In the genomic region with DNA sequence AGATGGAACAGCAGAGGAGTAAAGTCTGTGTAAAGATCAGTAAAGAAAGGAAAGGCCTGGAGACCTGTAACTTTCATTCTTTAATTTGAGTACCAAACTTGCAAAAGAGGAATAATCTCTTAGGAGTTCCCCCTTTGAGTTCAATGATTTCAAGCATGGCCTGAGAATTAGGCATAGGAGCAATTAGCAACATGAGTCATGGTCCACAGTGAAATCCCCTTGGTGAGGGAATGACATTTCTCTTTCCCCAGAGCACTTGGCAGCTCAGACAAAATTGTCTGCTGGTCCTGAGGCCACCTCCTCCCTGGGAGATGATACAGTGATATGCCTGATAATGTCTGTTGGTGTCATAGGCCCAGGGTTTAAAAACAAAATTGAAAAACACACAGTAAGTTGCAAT, we compare ENCODE assay signal across 12 cellular contexts.
"Had no signal": no experiment of that assay in that cellular context is flagged by ENCODE, and none has a peak within 500 bp of the region (broad histone marks: within the 10 kb centered on the region; RNA-seq: fewer than 3 reads in every experiment).

No MANE protein-coding gene starts in this region.

- H3K27me3 ChIP-seq: adrenal gland, foreskin keratinocyte, right lobe of liver, stomach had no signal

- H3K9me3 ChIP-seq: adrenal gland, psoas muscle, right lobe of liver, stomach, thoracic aorta had no signal

- H3K27ac ChIP-seq: adrenal gland, foreskin keratinocyte, psoas muscle, right lobe of liver, stomach, thoracic aorta had no signal

- H3K4me1 ChIP-seq: adrenal gland, foreskin keratinocyte, psoas muscle, right lobe of liver, stomach had no signal

- H3K4me3 ChIP-seq: adrenal gland, psoas muscle, right lobe of liver, stomach, thoracic aorta had no signal

- H3K36me3 ChIP-seq: adrenal gland, right lobe of liver, stomach, thoracic aorta had no signal

- ATAC-seq: foreskin keratinocyte, natural killer cell, psoas muscle, right lobe of liver had no signal

- DNase-seq: activated CD4-positive, alpha-beta T cell treated with anti-CD3 and anti-CD28 coated beads for 1 hour; activated naive CD4-positive, alpha-beta T cell treated with anti-CD3 and anti-CD28 coated beads for 36 hours; adrenal gland; foreskin keratinocyte; natural killer cell; occipital lobe; psoas muscle; right lobe of liver; stimulated activated CD4-positive, alpha-beta T cell treated with anti-CD3 and anti-CD28 coated beads, Interleukin-2, amount 100 ng/mL, for 24 hours; stomach; T-helper 9 cell had no signal
